Comparison of ENCODE assay signal across 8 cellular contexts in genomic region chr7:127585044-127585953, GRCh38. TPM values are rescaled to one million over a fixed set of nuclear protein-coding genes. Genes with fewer than 3 reads are reported as not detected.
DNase-seq lines count a peak whose midpoint lies in the region; ATAC-seq and TF ChIP-seq lines count a peak whose summit lies in the region.

TSS of gene GCC1 (minus strand) at chr7:127585596. CDS start at chr7:127585182, 414 bp downstream.

- ATAC-seq in HG02623 (IDR thresholded peaks at IDR 0.05; ENCODE audit: unreplicated experiment) (peak; percentile 73), Right ventricle myocardium superior (ENCODE audit: poor library complexity) (peak; percentile 88)
- ATAC-seq in activated naive CD8-positive, alpha-beta T cell treated with anti-CD3 and anti-CD28 coated beads, Interleukin-2, amount 50 U/mL, for 24 hours, result peak; percentile 76

- H3K27ac Mint-ChIP-seq in activated naive CD8-positive, alpha-beta T cell treated with anti-CD3 and anti-CD28 coated beads, Interleukin-2, amount 50 U/mL, for 24 hours, result peak within 1 kb of the TSS; percentile 73

- H3K9me3 Mint-ChIP-seq in activated naive CD8-positive, alpha-beta T cell treated with anti-CD3 and anti-CD28 coated beads, Interleukin-2, amount 50 U/mL, for 24 hours, result no peaks in the 10 kb centered on the region

- TF ChIP-seq CTCF in GM12865 (IDR thresholded peaks at IDR 0.05; ENCODE audit: insufficient read depth, low read depth, low read length, missing control alignments) (no peak), transverse colon (IDR thresholded peaks at IDR 0.05) (no peak)

- peak within 1 kb of the TSS; percentile 91 to 96 (median 95) for H3K27ac ChIP-seq in transverse colon

- in situ Hi-C loops in transverse colon (cut with MboI; ENCODE audit: low pct_ligation_motif_present in 1 of 4, low pct_unique_long_range_greater_than_20kb in 1 of 4, low sequenced_read_pairs in 3 of 4), result no loop called here

- peak; percentile 92 for DNase-seq in GM12865 (ENCODE audit: low read depth)
- peak; percentile 78 for DNase-seq in NCI-H1092 treated with DMSO at 0.1 percent for 48 hours (lab: John Stamatoyannopoulos, UW)
- DNase-seq in SW480 (ENCODE audit: low spot score), result peak; percentile 76
- peak; percentile 97 for DNase-seq in activated naive CD8-positive, alpha-beta T cell treated with anti-CD3 and anti-CD28 coated beads, Interleukin-2, amount 50 U/mL, for 24 hours
- peak; percentile 96 for DNase-seq in Right ventricle myocardium superior
- peak; percentile 87 for DNase-seq in pons (ENCODE audit: low spot score)
- peak; percentile 95 for DNase-seq in transverse colon

- 8% methylated on average over 37 of the region's 78 CpGs; no CpG with 5 or more reads in 1 of the 2 donors for WGBS in transverse colon (ENCODE audit: low coverage in 1 of 2), 2 donors

- no peaks in the 10 kb centered on the region for H3K27me3 ChIP-seq in transverse colon

- peaks cover 25 to 68% (median 50%) of the 10 kb centered on the region in 4 donors for H3K4me1 ChIP-seq in transverse colon

- no peak for TF ChIP-seq EP300 in transverse colon (IDR thresholded peaks at IDR 0.05; ENCODE audit: low read depth)

- H3K9me3 ChIP-seq in transverse colon, result no peaks in the 10 kb centered on the region

- peak within 1 kb of the TSS; percentile 97 for H3K4me3 ChIP-seq in GM12865 (ENCODE audit: low read depth, low read length)
- H3K4me3 ChIP-seq in transverse colon, result peak within 1 kb of the TSS; percentile 72 to 90 (median 84)

- intact Hi-C loops in Right ventricle myocardium superior (cut with DNase I), result loop anchor here (5.0 to 10.0 kb wide), 2 partner anchors 67 to 190 kb away; partner anchors contain the start of genes SND1 and ZNF800
- intact Hi-C loops in transverse colon (cut with DNase I; ENCODE audit: low total_unique reads), result no loop called here

- peak; percentile 92 for TF ChIP-seq POLR2A in transverse colon (IDR thresholded peaks at IDR 0.05)

- H3K4me1 Mint-ChIP-seq in activated naive CD8-positive, alpha-beta T cell treated with anti-CD3 and anti-CD28 coated beads, Interleukin-2, amount 50 U/mL, for 24 hours, result peaks cover 65% of the 10 kb centered on the region

- peaks cover 14% of the 10 kb centered on the region for H3K36me3 Mint-ChIP-seq in activated naive CD8-positive, alpha-beta T cell treated with anti-CD3 and anti-CD28 coated beads, Interleukin-2, amount 50 U/mL, for 24 hours (ENCODE audit: low read depth)

- peaks cover 0 to 13% (median 5%) of the 10 kb centered on the region in 4 donors for H3K36me3 ChIP-seq in transverse colon

- peak within 1 kb of the TSS; percentile 87 for H3K4me3 Mint-ChIP-seq in activated naive CD8-positive, alpha-beta T cell treated with anti-CD3 and anti-CD28 coated beads, Interleukin-2, amount 50 U/mL, for 24 hours

- H3K27me3 Mint-ChIP-seq in activated naive CD8-positive, alpha-beta T cell treated with anti-CD3 and anti-CD28 coated beads, Interleukin-2, amount 50 U/mL, for 24 hours, result no peaks in the 10 kb centered on the region

RNA-seq across cellular contexts. Expression of gene GCC1, which starts in this region (rescaled TPM):
- total RNA-seq in Right ventricle myocardium superior (7.0 TPM), transverse colon (10 to 100 TPM; 10.3 to 20.5 (median 18.9) TPM)

Comparison
In these comparisons a context has a peak if more than half of its experiments do, and no peak if none do; other contexts are left out.
1. Peak in every context shown above with its lines: DNase-seq, ATAC-seq, H3K4me3 ChIP-seq and H3K27ac ChIP-seq.